In genomic region chr10:30631188-30631587, GRCh38 we compare ENCODE assay signal across 21 cellular contexts. TPM values are rescaled to one million over a fixed set of nuclear protein-coding genes. Genes with fewer than 3 reads are reported as not detected.
A peak's percentile ranks its signal among the peaks of the same experiment; 100 is the strongest.
DNase-seq lines count a peak whose midpoint lies in the region; ATAC-seq, FAIRE-seq and TF ChIP-seq lines count a peak whose summit lies in the region.
"Had no signal": no experiment of that assay in that cellular context is flagged by ENCODE, and none has a peak within 500 bp of the region (broad histone marks: within the 10 kb centered on the region; RNA-seq: fewer than 3 reads in every experiment).

No MANE protein-coding gene starts in this region.

- H3K23ac ChIP-seq in IMR-90 (ENCODE audit: low read depth, low read length): no peak overlapping the region

- H3K4ac ChIP-seq in IMR-90 (ENCODE audit: low read depth, low read length): no peak overlapping the region

- H3K4me2 ChIP-seq in A549 (no peak overlapping the region), IMR-90 (ENCODE audit: low read depth, low read length) (no peak overlapping the region), K562 (ENCODE audit: insufficient read depth, low read length) (no peak overlapping the region)

- no peak overlapping the region for H2AK5ac ChIP-seq in IMR-90 (ENCODE audit: low read depth, low read length)

- ATAC-seq in A549 (no peak), IMR-90 (ENCODE audit: low read depth) (no peak), K562 (no peak), psoas muscle (no peak)
- no peak for ATAC-seq in effector memory CD8-positive, alpha-beta T cell (replicated peaks)

- peak overlapping the region in 1 of 2 experiments; percentile 22; a peak in 1 of 4 replicates for H4K8ac ChIP-seq in IMR-90 (ENCODE audit: low read depth in 2 of 2, low read length in 2 of 2)

- FAIRE-seq in A549 (lab: Jason Lieb, UNC) (no peak), K562 (lab: Jason Lieb, UNC) (no peak), small intestine (lab: Jason Lieb, UNC) (peak; percentile 26)
- FAIRE-seq: GM12892, GM18507, H1 had no signal

- 0 out of 2 replicates have a peak overlapping the region, but pooled peaks have one; percentile 32 for H2BK120ac ChIP-seq in IMR-90 (ENCODE audit: low read depth, low read length)

- BruUV-seq in IMR-90 (replicated peaks; lab: Mats Ljungman, UMichigan): no TSS peak
- BruUV-seq in K562 (replicated peaks; lab: Mats Ljungman, UMichigan): no TSS peak

- no peaks in the 10 kb centered on the region for H4K20me1 ChIP-seq in IMR-90 (ENCODE audit: insufficient read depth, low read length)
- no peaks in the 10 kb centered on the region for H4K20me1 ChIP-seq in K562 (replicated peaks; ENCODE audit: control insufficient read depth, insufficient read depth, low read length)

- H3K4me1 Mint-ChIP-seq in effector memory CD8-positive, alpha-beta T cell (ENCODE audit: low read depth in 2 of 2): no peaks in the 10 kb centered on the region
- H3K4me1 Mint-ChIP-seq: H9 had no signal

- peak overlapping the region; percentile 84 for H3K18ac ChIP-seq in IMR-90 (ENCODE audit: low read depth, low read length)

- TF ChIP-seq RAD21 in A549 (conservative IDR thresholded peaks at IDR 0.05 in 1 of 2, IDR thresholded peaks at IDR 0.05 in 1 of 2) (no peak), IMR-90 (IDR thresholded peaks at IDR 0.05; ENCODE audit: low read length) (no peak), K562 (CRISPR knock-in tag; conservative IDR thresholded peaks at IDR 0.05 in 1 of 2, IDR thresholded peaks at IDR 0.05 in 1 of 2) (no peak)

- H2BK20ac ChIP-seq in IMR-90 (ENCODE audit: low read depth, low read length): no peak overlapping the region

- H2BK5ac ChIP-seq in IMR-90 (ENCODE audit: low read depth, low read length, poor library complexity, severe bottlenecking): peak overlapping the region; percentile 69

- dilution Hi-C loops in IMR-90 (cut with HindIII; ENCODE audit: low sequenced_read_pairs, unreplicated experiment): no loop called here

- CTCF ChIA-PET in A549 (lab: Yijun Ruan, JAX) (interaction anchor here (4.3 kb wide), 1 partner anchor 8 kb away, joined by 32 read pairs; no protein-coding TSS in a partner anchor), IMR-90 (lab: Yijun Ruan, JAX) (interaction anchor here (1.0 kb wide), 1 partner anchor 8 kb away, joined by 3 read pairs; no protein-coding TSS in a partner anchor), K562 (lab: Yijun Ruan, JAX; ENCODE audit: low intra/inter-chr PET ratio) (no interaction called here)

- H3K4me3 ChIP-seq in A549 (no peak overlapping the region), IMR-90 (ENCODE audit: insufficient read depth, low read depth, low read length) (no peak overlapping the region), K562 (no peak overlapping the region), small intestine (ENCODE audit: low read depth in 1 of 2, low read length in 2 of 2) (no peak overlapping the region), psoas muscle (no peak overlapping the region)

- TF ChIP-seq POLR2A in A549 (IDR thresholded peaks at IDR 0.05; ENCODE audit: low read length): no peak
- no peak for TF ChIP-seq POLR2A in IMR-90 (IDR thresholded peaks at IDR 0.05; ENCODE audit: low read depth, low read length)
- no peak for TF ChIP-seq POLR2A in K562 (conservative IDR thresholded peaks at IDR 0.05)

- H2AFZ ChIP-seq in IMR-90 (replicated peaks; ENCODE audit: low read length, poor library complexity) (no peak overlapping the region), K562 (ENCODE audit: low read depth, low read length) (no peak overlapping the region)

- intact Hi-C loops in IMR-90 (cut with micrococcal nuclease): no loop called here
- intact Hi-C loops in K562 (cut with micrococcal nuclease): no loop called here
- intact Hi-C loops in psoas muscle (cut with DNase I): no loop called here

- H3K27me3 Mint-ChIP-seq in effector memory CD8-positive, alpha-beta T cell: peaks cover 44 to 66% of the 10 kb centered on the region in 2 donors

- H3K9me3 Mint-ChIP-seq in effector memory CD8-positive, alpha-beta T cell: no peaks in the 10 kb centered on the region
- H3K9me3 Mint-ChIP-seq: CD4-positive, alpha-beta T cell; H9 had no signal

- no peak for TF ChIP-seq EP300 in A549 (IDR thresholded peaks at IDR 0.05)
- no peak for TF ChIP-seq EP300 in K562 (IDR thresholded peaks at IDR 0.05; ENCODE audit: low read length)

- H3K79me1 ChIP-seq in IMR-90 (ENCODE audit: low read depth in 1 of 2, low read length in 2 of 2): no peaks in the 10 kb centered on the region

- H3K9me3 ChIP-seq in A549: no peaks in the 10 kb centered on the region
- no peaks in the 10 kb centered on the region for H3K9me3 ChIP-seq in IMR-90 (ENCODE audit: control insufficient read depth, insufficient read depth, low read length)
- no peaks in the 10 kb centered on the region for H3K9me3 ChIP-seq in K562 (replicated peaks; ENCODE audit: control insufficient read depth, insufficient read depth, low read depth, low read length)
- no peaks in the 10 kb centered on the region for H3K9me3 ChIP-seq in small intestine (ENCODE audit: control insufficient read depth, low read depth)
- H3K9me3 ChIP-seq in psoas muscle: no peaks in the 10 kb centered on the region
- H3K9me3 ChIP-seq: BE2C had no signal

- no peaks in the 10 kb centered on the region for H3K4me1 ChIP-seq in A549
- H3K4me1 ChIP-seq in IMR-90 (ENCODE audit: control insufficient read depth, insufficient read depth, low read length): peaks cover 2% of the 10 kb centered on the region; the same call in 1 of the 2 replicates
- no peaks in the 10 kb centered on the region for H3K4me1 ChIP-seq in K562 (replicated peaks in 1 of 2; ENCODE audit: control insufficient read depth in 2 of 2, insufficient read depth in 2 of 2, low read length in 2 of 2)
- no peaks in the 10 kb centered on the region for H3K4me1 ChIP-seq in small intestine (ENCODE audit: control insufficient read depth in 2 of 2, insufficient read depth in 1 of 2, low read depth in 1 of 2, low read length in 1 of 2)
- H3K4me1 ChIP-seq in psoas muscle: no peaks in the 10 kb centered on the region
- H3K4me1 ChIP-seq: BE2C had no signal

- H3K27ac ChIP-seq in A549 (no peak overlapping the region), IMR-90 (ENCODE audit: insufficient read depth, low read length) (peak overlapping the region; percentile 85; the same call in 1 of the 2 replicates), K562 (ENCODE audit: extremely low read depth, low read depth, low read length) (no peak overlapping the region), small intestine (ENCODE audit: low read depth in 1 of 2, low read length in 1 of 2) (no peak overlapping the region), psoas muscle (no peak overlapping the region)
- H3K27ac ChIP-seq: 22Rv1 had no signal

- no peak overlapping the region for H3K14ac ChIP-seq in IMR-90 (replicated peaks; ENCODE audit: low read depth, low read length)

- H3K4me3 Mint-ChIP-seq in effector memory CD8-positive, alpha-beta T cell: no peak overlapping the region
- H3K4me3 Mint-ChIP-seq: CD4-positive, alpha-beta T cell; H9 had no signal

- no peaks in the 10 kb centered on the region for H3K36me3 Mint-ChIP-seq in effector memory CD8-positive, alpha-beta T cell (ENCODE audit: insufficient read depth)

- H3K27ac Mint-ChIP-seq in effector memory CD8-positive, alpha-beta T cell: no peak overlapping the region
- H3K27ac Mint-ChIP-seq: CD4-positive, alpha-beta T cell; H9 had no signal

- no peaks in the 10 kb centered on the region for H3K9me1 ChIP-seq in IMR-90 (ENCODE audit: insufficient read depth, low read length)
- H3K9me1 ChIP-seq in K562 (ENCODE audit: control insufficient read depth, insufficient read depth, low read length): no peaks in the 10 kb centered on the region

- 0 out of 3 replicates have a peak overlapping the region, but pooled peaks have one; percentile 33 for H2BK15ac ChIP-seq in IMR-90 (ENCODE audit: low read depth, low read length)

- no peaks in the 10 kb centered on the region for H3K79me2 ChIP-seq in K562 (ENCODE audit: control insufficient read depth, insufficient read depth, low read length)

- H3K56ac ChIP-seq in IMR-90 (ENCODE audit: extremely low read depth, insufficient read depth, low read length): no peak overlapping the region

- H2AK9ac ChIP-seq in IMR-90 (replicated peaks; ENCODE audit: low read depth, low read length, poor library complexity): no peak overlapping the region

- POLR2A ChIA-PET in A549 (lab: Yijun Ruan, JAX): no interaction called here
- POLR2A ChIA-PET in IMR-90 (lab: Charles Lee; ENCODE audit: unreplicated experiment): no interaction called here
- POLR2A ChIA-PET in K562 (lab: Yijun Ruan, JAX): no interaction called here

- H3K9ac ChIP-seq in IMR-90 (ENCODE audit: low read depth, low read length) (no peak overlapping the region), K562 (ENCODE audit: insufficient read depth in 1 of 2, low read depth in 2 of 2, low read length in 2 of 2) (no peak overlapping the region)

- DNase-seq in A549 (ENCODE audit: low read depth in 1 of 2, low spot score in 1 of 2): no peak
- DNase-seq in IMR-90: no peak
- no peak for DNase-seq in K562 (ENCODE audit: extremely low read depth in 1 of 4, low spot score in 3 of 4)
- DNase-seq in small intestine: no peak
- no peak for DNase-seq in activated gamma-delta T cell treated with Interleukin-2 at 50 U/mL for 16 hours
- DNase-seq in effector memory CD8-positive, alpha-beta T cell: no peak
- no peak for DNase-seq in psoas muscle
- DNase-seq: BE2C; C1 segment of cervical spinal cord; CD4-positive, alpha-beta T cell; DMS153; DMS79; GDM1; H9 had no signal

- 72% methylated on average over 4 of the region's 4 CpGs for WGBS in A549 (ENCODE audit: missing lambda C conversion rate)
- no CpG with 5 or more reads among the region's 4 CpGs for WGBS in IMR-90 (ENCODE audit: extremely low coverage in 2 of 2, insufficient read length in 1 of 2), 2 experiments
- 1% methylated on average over 4 of the region's 4 CpGs for WGBS in K562 (ENCODE audit: insufficient coverage, low coverage, missing lambda C conversion rate)
- WGBS in small intestine, 3 donors: 79 to 84% (median 80%) methylated on average over 4 of the region's 4 CpGs
- 83 to 94% (median 91%) methylated on average over 4 of the region's 4 CpGs for WGBS in psoas muscle, 3 donors

- H3K27me3 ChIP-seq in IMR-90 (ENCODE audit: control insufficient read depth, insufficient read depth, low read length) (no peaks in the 10 kb centered on the region), K562 (ENCODE audit: control insufficient read depth in 2 of 2, insufficient read depth in 2 of 2, low read length in 2 of 2) (peaks cover 5 to 34% of the 10 kb centered on the region in 2 experiments; a peak in 3 of 5 replicates), small intestine (ENCODE audit: control insufficient read depth in 2 of 2, insufficient read depth in 2 of 2, low read length in 2 of 2) (no peaks in the 10 kb centered on the region), psoas muscle (ENCODE audit: insufficient read depth in 3 of 3, low read length in 2 of 3) (no peaks in the 10 kb centered on the region)
- H3K27me3 ChIP-seq: BE2C had no signal

- in situ Hi-C loops in IMR-90 (cut with MboI; ENCODE audit: low sequenced_read_pairs): no loop called here
- in situ Hi-C loops in K562 (cut with MboI): no loop called here

- H3K36me3 ChIP-seq in IMR-90 (ENCODE audit: control insufficient read depth, insufficient read depth, low read length): no peaks in the 10 kb centered on the region
- no peaks in the 10 kb centered on the region for H3K36me3 ChIP-seq in K562 (ENCODE audit: control insufficient read depth, insufficient read depth, low read length)
- H3K36me3 ChIP-seq in small intestine (ENCODE audit: control insufficient read depth in 2 of 2, insufficient read depth in 2 of 2, low read length in 2 of 2): no peaks in the 10 kb centered on the region
- H3K36me3 ChIP-seq in psoas muscle (ENCODE audit: insufficient read depth in 1 of 2, low read depth in 1 of 2): no peaks in the 10 kb centered on the region
- H3K36me3 ChIP-seq: BE2C had no signal

- TF ChIP-seq CTCF in A549 (IDR thresholded peaks at IDR 0.05) (no peak), IMR-90 (conservative IDR thresholded peaks at IDR 0.05; ENCODE audit: low read depth, low read length) (no peak), K562 (IDR thresholded peaks at IDR 0.05 in 2 of 3, conservative IDR thresholded peaks at IDR 0.05 in 1 of 3; ENCODE audit: insufficient read depth in 2 of 3, low read depth in 1 of 3, low read length in 3 of 3) (no peak), psoas muscle (IDR thresholded peaks at IDR 0.05) (no peak)

- H4K91ac ChIP-seq in IMR-90 (ENCODE audit: insufficient read depth, low read depth, low read length): peak overlapping the region; percentile 36; the same call in 1 of the 2 replicates

- peak overlapping the region; percentile 92; the same call in 1 of the 2 replicates for H4K5ac ChIP-seq in IMR-90 (ENCODE audit: low read depth, low read length)

RNA-seq across cellular contexts. Expression of gene LYZL2, which starts 1.6 kb away (rescaled TPM):
- not detected in 2 replicates for polyA plus RNA-seq in A549 (2011; rRNA removed)
- not detected in 2 replicates for polyA plus RNA-seq in A549 (2012; cell fraction: cytosol; rRNA removed)
- polyA plus RNA-seq in A549 (2012; cell fraction: nucleus; rRNA removed): not detected in 2 replicates
- polyA plus RNA-seq in A549 (2017; fragmentation: RNase III; extraction: RNeasy Plus Mini Kit Qiagen cat#74134 plus additional on column Dnase treatment): not detected in 3 replicates
- polyA minus RNA-seq in A549 (2011; rRNA and poly(A)+ RNA removed): not detected in 2 replicates
- not detected in 2 replicates for total RNA-seq in IMR-90 (2012; rRNA removed)
- polyA plus RNA-seq in IMR-90 (2012; rRNA removed): not detected in 2 replicates
- polyA plus RNA-seq in IMR-90 (2012; cell fraction: cytosol; rRNA removed): not detected in 2 replicates
- not detected in 2 replicates for polyA plus RNA-seq in IMR-90 (2012; cell fraction: nucleus; rRNA removed; ENCODE audit: low replicate concordance)
- total RNA-seq in K562 (2011; cell fraction: chromatin; rRNA removed; ENCODE audit: low replicate concordance): not detected in 2 replicates
- not detected in 2 replicates for total RNA-seq in K562 (2011; cell fraction: nucleolus; rRNA removed)
- not detected in 2 replicates for total RNA-seq in K562 (2011; cell fraction: nucleoplasm; rRNA removed)
- not detected in 2 replicates for total RNA-seq in K562 (2014; rRNA removed)
- total RNA-seq in K562 (2014; rRNA removed; fragmentation: Illumina TruSeq; extraction: Trizol): not detected in 2 replicates
- not detected in 2 replicates for total RNA-seq in K562 (2015; rRNA removed; fragmentation: Illumina TruSeq; extraction: Trizol)
- total RNA-seq in K562 (2021): not detected in 2 replicates
- polyA plus RNA-seq in K562 (2011; rRNA removed): not detected in 2 replicates
- polyA plus RNA-seq in K562 (2011; cell fraction: cytosol; rRNA removed): not detected in 2 replicates
- not detected in 2 replicates for polyA plus RNA-seq in K562 (2011; cell fraction: nucleus; rRNA removed)
- not detected in 2 replicates for polyA plus RNA-seq in K562 (2012)
- polyA plus RNA-seq in K562 (2014; fragmentation: Illumina TruSeq; extraction: Trizol): not detected in 2 replicates
- not detected for polyA plus RNA-seq in K562 (2014; fragmentation: Nextera tagmentation; extraction: Ambion mirVana)
- not detected in 2 replicates for polyA plus RNA-seq in K562 (2014; rRNA removed)
- polyA minus RNA-seq in K562 (2011; rRNA and poly(A)+ RNA removed): not detected in 2 replicates
- polyA minus RNA-seq in K562 (2011; cell fraction: cytosol; rRNA and poly(A)+ RNA removed): not detected in 2 replicates
- not detected in 2 replicates for polyA minus RNA-seq in K562 (2011; cell fraction: nucleus; rRNA and poly(A)+ RNA removed)
- not detected for polyA plus RNA-seq in small intestine
- not detected for total RNA-seq in psoas muscle
- not detected for polyA plus RNA-seq in psoas muscle
- total RNA-seq: A673; CD4-positive, alpha-beta T cell; Daoy; H1; H9; HT-29 had no signal
- polyA plus RNA-seq: H1 had no signal

Comparison
In these comparisons a context has a peak if more than half of its experiments do, and no peak if none do; other contexts are left out.
1. Of the 35 proteins assayed by ChIP-seq in both K562 and A549: peak only in K562: none; only in A549: MAFK; in both: none; in neither: 34.